Comparison of ENCODE assay signal across 1 cellular context in genomic region chr3:12809001-12809400, GRCh38.
TF ChIP-seq lines count a peak whose summit lies in the region.

No MANE protein-coding gene starts in this region.

TF ChIP-seq in K562, 482 proteins besides CTCF, POLR2A, EP300 and RAD21:
- TF ChIP-seq RBM15 (IDR thresholded peaks at IDR 0.05; ENCODE audit: insufficient read depth, low read length) (no peak), TSHZ1 (CRISPR knock-in tag; IDR thresholded peaks at IDR 0.05) (no peak), ZNF146 (CRISPR knock-in tag; IDR thresholded peaks at IDR 0.05; ENCODE audit: unreplicated experiment) (no peak), ZNF316 (IDR thresholded peaks at IDR 0.05) (peak; percentile 32; the same call in 1 of the 2 replicates)
